ENCODE assay signal across 14 cellular contexts in the genomic region with DNA sequence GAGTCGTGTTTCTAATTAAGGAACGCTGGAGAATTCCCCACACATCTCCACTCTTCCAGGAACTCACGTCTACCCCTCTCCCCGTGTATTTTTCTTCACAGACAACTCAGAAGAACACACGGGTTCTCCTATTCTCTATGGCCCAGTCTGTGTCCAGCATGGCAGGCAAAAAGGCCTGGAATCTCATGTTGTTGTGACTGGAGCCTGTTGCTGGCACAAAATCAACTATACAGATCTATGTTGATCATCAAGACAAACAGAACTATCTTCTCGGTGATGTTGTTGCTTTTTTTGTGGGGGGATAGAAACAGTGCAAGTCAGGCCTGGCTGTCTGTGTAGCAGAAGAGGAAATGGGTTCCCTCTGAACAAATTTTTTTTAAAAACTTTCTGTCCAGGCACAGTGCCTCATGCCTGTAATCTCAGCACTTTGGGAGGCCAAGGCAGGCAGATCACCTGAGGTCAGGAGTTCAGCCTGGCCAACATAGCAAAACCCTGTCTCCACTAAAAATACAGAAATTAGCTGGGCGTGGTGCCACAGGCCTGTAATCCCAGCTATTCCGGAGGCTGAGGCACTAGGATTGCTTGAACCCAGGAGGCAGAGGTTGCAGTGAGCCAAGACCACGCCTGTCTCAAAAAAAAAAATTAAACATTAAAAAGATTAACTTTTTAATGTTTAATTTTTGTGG. TPM values are rescaled to one million over a fixed set of nuclear protein-coding genes. Genes with fewer than 3 reads are reported as not detected.
A peak's percentile ranks its signal among the peaks of the same experiment; 100 is the strongest.
DNase-seq lines count a peak whose midpoint lies in the region; ATAC-seq and TF ChIP-seq lines count a peak whose summit lies in the region.
"Had no signal": no experiment of that assay in that cellular context is flagged by ENCODE, and none has a peak within 500 bp of the region (broad histone marks: within the 10 kb centered on the region; RNA-seq: fewer than 3 reads in every experiment).

No MANE protein-coding gene starts in this region.

- TF ChIP-seq POLR2A in spleen (IDR thresholded peaks at IDR 0.05): no peak

- DNase-seq in left cardiac atrium (peak; percentile 34), Right ventricle myocardium inferior (ENCODE audit: missing footprints) (no peak), left colon (no peak), spleen (no peak)
- DNase-seq: activated CD4-positive, alpha-beta T cell treated with anti-CD3 and anti-CD28 coated beads for 1 hour; activated T-cell treated with anti-CD3 and anti-CD28 coated beads, Interleukin-2, amount 50 U/mL, for 72 hours; Calu3; NCI-H1092 treated with DMSO at 0.1 percent for 48 hours; NCI-H446 treated with DMSO at 0.1 percent for 48 hours; PC-3 had no signal

- H3K4me3 ChIP-seq in rectal smooth muscle tissue (ENCODE audit: low read length) (no peak overlapping the region), spleen (no peak overlapping the region)

- ATAC-seq in left cardiac atrium (no peak), Right ventricle myocardium inferior (no peak), left colon (peak; percentile 25), esophagus mucosa (no peak), HG03108 (IDR thresholded peaks at IDR 0.05; ENCODE audit: unreplicated experiment) (no peak), GM19035 (IDR thresholded peaks at IDR 0.05; ENCODE audit: unreplicated experiment) (no peak)
- ATAC-seq: activated T-cell treated with anti-CD3 and anti-CD28 coated beads, Interleukin-2, amount 50 U/mL, for 72 hours; PC-3 had no signal

- no peaks in the 10 kb centered on the region for H3K9me3 ChIP-seq in spleen

- no peak for TF ChIP-seq CTCF in spleen (IDR thresholded peaks at IDR 0.05 in 8 of 11, conservative IDR thresholded peaks at IDR 0.05 in 3 of 11)

- H3K27me3 ChIP-seq in rectal smooth muscle tissue (ENCODE audit: control insufficient read depth, insufficient read depth, low read length) (no peaks in the 10 kb centered on the region), spleen (replicated peaks in 1 of 7) (no peaks in the 10 kb centered on the region)

- H3K4me1 ChIP-seq in rectal smooth muscle tissue (ENCODE audit: control insufficient read depth, insufficient read depth, low read length): peaks cover 3% of the 10 kb centered on the region
- H3K4me1 ChIP-seq in spleen: peaks cover 0 to 3% (median 0%) of the 10 kb centered on the region in 6 donors

- H3K27ac ChIP-seq in rectal smooth muscle tissue (ENCODE audit: low read depth, low read length) (peak overlapping the region; percentile 21), spleen (no peak overlapping the region)

- intact Hi-C loops in left cardiac atrium (cut with DNase I): loop anchor here in 1 of 2 donors (5.0 kb wide), 1 partner anchor 72 kb away; no protein-coding TSS in a partner anchor
- intact Hi-C loops in Right ventricle myocardium inferior (cut with DNase I): no loop called here
- intact Hi-C loops in left colon (cut with DNase I, micrococcal nuclease): no loop called here
- intact Hi-C loops in spleen (cut with DNase I; ENCODE audit: low total_unique reads): no loop called here

- H3K36me3 ChIP-seq in rectal smooth muscle tissue (ENCODE audit: control insufficient read depth, insufficient read depth, low read length) (no peaks in the 10 kb centered on the region), spleen (no peaks in the 10 kb centered on the region)

- 74 to 85% (median 76%) methylated on average over 9 of the region's 9 CpGs for WGBS in spleen, 5 donors

- no peak overlapping the region for H3K9ac ChIP-seq in rectal smooth muscle tissue (ENCODE audit: low read length)

RNA-seq across cellular contexts. Expression of a gene that starts 50.5 kb away (rescaled TPM):
- 10 to 100 TPM; 14.5 to 17.1 TPM for total RNA-seq in left cardiac atrium
- 19.4 TPM for total RNA-seq in Right ventricle myocardium inferior
- total RNA-seq in left colon: 10 to 100 TPM; 28.0 to 29.6 TPM
- 11.6 TPM for total RNA-seq in esophagus mucosa
- total RNA-seq in spleen: 10 to 100 TPM; 18.5 to 33.4 (median 24.9) TPM
- 10 to 100 TPM in 2 of 3 donors, 1 to 10 TPM in 1; 7.5 to 10.8 (median 10.6) TPM for polyA plus RNA-seq in spleen
